ENCODE assay signal across 20 cellular contexts in the genomic region with DNA sequence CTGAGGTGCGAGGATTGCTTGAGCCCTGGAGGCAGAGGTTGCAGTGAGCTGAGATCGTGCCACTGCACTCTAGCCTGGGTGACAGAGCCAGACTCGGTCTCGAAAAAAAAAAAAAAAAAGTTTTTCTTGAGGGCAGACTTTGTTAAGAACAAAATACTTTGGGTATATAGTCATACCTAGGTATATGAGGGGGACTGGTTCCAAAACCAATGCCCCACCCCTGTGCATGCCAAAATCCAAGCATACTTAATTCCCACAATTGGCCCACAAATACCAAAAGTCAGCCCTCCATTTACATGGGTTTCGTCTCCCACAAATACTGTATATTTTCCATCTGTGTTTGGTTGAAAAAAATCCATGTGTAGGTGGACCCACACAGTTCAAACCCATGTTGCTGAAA.
A peak's percentile ranks its signal among the peaks of the same experiment; 100 is the strongest.
DNase-seq lines count a peak whose midpoint lies in the region; ATAC-seq and TF ChIP-seq lines count a peak whose summit lies in the region.
"Had no signal": no experiment of that assay in that cellular context is flagged by ENCODE, and none has a peak within 500 bp of the region (broad histone marks: within the 10 kb centered on the region; RNA-seq: fewer than 3 reads in every experiment).

No MANE protein-coding gene starts in this region.

- CTCF ChIA-PET in activated naive CD4-positive, alpha-beta T cell treated with anti-CD3 and anti-CD28 coated beads, Interleukin-2, amount 10 ng/mL, durations not matched to agents 7 days and 5 days (lab: Charles Lee) = no interaction called here

- H3K4me1 Mint-ChIP-seq in activated naive CD4-positive, alpha-beta T cell treated with anti-CD3 and anti-CD28 coated beads, Interleukin-2, amount 10 ng/mL, durations not matched to agents 7 days and 5 days = peaks cover 7% of the 10 kb centered on the region
- H3K4me1 Mint-ChIP-seq in activated naive CD8-positive, alpha-beta T cell treated with anti-CD3 and anti-CD28 coated beads for 36 hours = peaks cover 47% of the 10 kb centered on the region
- peaks cover 54% of the 10 kb centered on the region for H3K4me1 Mint-ChIP-seq in stimulated activated effector memory CD8-positive, alpha-beta T cell treated with anti-CD3 and anti-CD28 coated beads, Interleukin-12 subunit alpha, Interleukin-12 subunit beta, amount 100 ng/mL, for 72 hours
- peaks cover 4% of the 10 kb centered on the region for H3K4me1 Mint-ChIP-seq in chondrocyte (ENCODE audit: low read depth)

- no peaks in the 10 kb centered on the region for H3K9me3 Mint-ChIP-seq in activated naive CD4-positive, alpha-beta T cell treated with anti-CD3 and anti-CD28 coated beads, Interleukin-2, amount 50 U/mL, for 72 hours
- no peaks in the 10 kb centered on the region for H3K9me3 Mint-ChIP-seq in activated naive CD4-positive, alpha-beta T cell treated with anti-CD3 and anti-CD28 coated beads, Interleukin-2, amount 10 ng/mL, durations not matched to agents 7 days and 5 days
- H3K9me3 Mint-ChIP-seq in activated naive CD8-positive, alpha-beta T cell treated with anti-CD3 and anti-CD28 coated beads for 36 hours = no peaks in the 10 kb centered on the region
- H3K9me3 Mint-ChIP-seq in stimulated activated effector memory CD8-positive, alpha-beta T cell treated with anti-CD3 and anti-CD28 coated beads, Interleukin-12 subunit alpha, Interleukin-12 subunit beta, amount 100 ng/mL, for 72 hours = no peaks in the 10 kb centered on the region
- peaks cover 8% of the 10 kb centered on the region for H3K9me3 Mint-ChIP-seq in chondrocyte (ENCODE audit: low read depth)
- H3K9me3 Mint-ChIP-seq: HFFc6 had no signal

- no peak for DNase-seq in activated naive CD4-positive, alpha-beta T cell treated with anti-CD3 and anti-CD28 coated beads, Interleukin-2, amount 50 U/mL, for 72 hours (ENCODE audit: low spot score in 2 of 2)
- no peak for DNase-seq in activated naive CD4-positive, alpha-beta T cell treated with anti-CD3 and anti-CD28 coated beads, Interleukin-2, amount 10 ng/mL, durations not matched to agents 7 days and 5 days
- DNase-seq in HS-27A (ENCODE audit: low read depth) (peak; percentile 55), NCI-H510A treated with DMSO at 0.1 percent for 48 hours (lab: John Stamatoyannopoulos, UW) (no peak), chondrocyte (ENCODE audit: low spot score) (no peak), heart right ventricle (no peak)
- DNase-seq in activated naive CD8-positive, alpha-beta T cell treated with anti-CD3 and anti-CD28 coated beads for 36 hours = no peak
- no peak for DNase-seq in stimulated activated effector memory CD8-positive, alpha-beta T cell treated with anti-CD3 and anti-CD28 coated beads, Interleukin-12 subunit alpha, Interleukin-12 subunit beta, amount 100 ng/mL, for 72 hours (ENCODE audit: low spot score in 2 of 2)
- DNase-seq: activated CD4-positive, CD25-positive, alpha-beta regulatory T cell; activated CD8-positive, alpha-beta memory T cell treated with anti-CD3 and anti-CD28 coated beads, Interleukin-2, amount 50 U/mL, for 48 hours; adrenal gland; central memory CD4-positive, alpha-beta T cell; DMS79 treated with DMSO at 0.1 percent for 48 hours; HFFc6; MM.1S; NCI-H1694 treated with DMSO at 0.1 percent for 48 hours; transverse colon had no signal

- peak overlapping the region; percentile 92 to 99 for H3K27ac Mint-ChIP-seq in activated naive CD4-positive, alpha-beta T cell treated with anti-CD3 and anti-CD28 coated beads, Interleukin-2, amount 50 U/mL, for 72 hours
- no peak overlapping the region for H3K27ac Mint-ChIP-seq in activated naive CD4-positive, alpha-beta T cell treated with anti-CD3 and anti-CD28 coated beads, Interleukin-2, amount 10 ng/mL, durations not matched to agents 7 days and 5 days
- H3K27ac Mint-ChIP-seq in activated naive CD8-positive, alpha-beta T cell treated with anti-CD3 and anti-CD28 coated beads for 36 hours = peak overlapping the region; percentile 82
- peak overlapping the region; percentile 75 for H3K27ac Mint-ChIP-seq in stimulated activated effector memory CD8-positive, alpha-beta T cell treated with anti-CD3 and anti-CD28 coated beads, Interleukin-12 subunit alpha, Interleukin-12 subunit beta, amount 100 ng/mL, for 72 hours
- no peak overlapping the region for H3K27ac Mint-ChIP-seq in chondrocyte (ENCODE audit: unreplicated experiment)

- peaks cover 0 to 3% (median 0%) of the 10 kb centered on the region in 11 donors for H3K9me3 ChIP-seq in heart right ventricle
- H3K9me3 ChIP-seq: adrenal gland, transverse colon had no signal

- no peak overlapping the region for H3K27ac ChIP-seq in heart right ventricle
- H3K27ac ChIP-seq: adrenal gland, skin epidermis, transverse colon had no signal

- ATAC-seq in activated naive CD4-positive, alpha-beta T cell treated with anti-CD3 and anti-CD28 coated beads, Interleukin-2, amount 50 U/mL, for 72 hours = peak; percentile 28 to 31
- no peak for ATAC-seq in stimulated activated effector memory CD8-positive, alpha-beta T cell treated with anti-CD3 and anti-CD28 coated beads, Interleukin-12 subunit alpha, Interleukin-12 subunit beta, amount 100 ng/mL, for 72 hours
- ATAC-seq in heart right ventricle = no peak
- ATAC-seq: esophagus mucosa, Panc1 had no signal

- peaks cover 36 to 47% of the 10 kb centered on the region in 2 donors for H3K36me3 Mint-ChIP-seq in activated naive CD4-positive, alpha-beta T cell treated with anti-CD3 and anti-CD28 coated beads, Interleukin-2, amount 50 U/mL, for 72 hours
- peaks cover 40% of the 10 kb centered on the region for H3K36me3 Mint-ChIP-seq in activated naive CD4-positive, alpha-beta T cell treated with anti-CD3 and anti-CD28 coated beads, Interleukin-2, amount 10 ng/mL, durations not matched to agents 7 days and 5 days
- H3K36me3 Mint-ChIP-seq in activated naive CD8-positive, alpha-beta T cell treated with anti-CD3 and anti-CD28 coated beads for 36 hours = peaks cover 45% of the 10 kb centered on the region
- H3K36me3 Mint-ChIP-seq in stimulated activated effector memory CD8-positive, alpha-beta T cell treated with anti-CD3 and anti-CD28 coated beads, Interleukin-12 subunit alpha, Interleukin-12 subunit beta, amount 100 ng/mL, for 72 hours = peaks cover 24% of the 10 kb centered on the region
- peaks cover 10% of the 10 kb centered on the region for H3K36me3 Mint-ChIP-seq in chondrocyte (ENCODE audit: low read depth)

- H3K4me3 ChIP-seq in heart right ventricle = no peak overlapping the region
- H3K4me3 ChIP-seq: adrenal gland, skin epidermis, transverse colon had no signal

- peaks cover 0 to 71% (median 6%) of the 10 kb centered on the region in 9 donors for H3K36me3 ChIP-seq in heart right ventricle
- H3K36me3 ChIP-seq: adrenal gland, transverse colon had no signal

- no peaks in the 10 kb centered on the region for H3K4me1 ChIP-seq in heart right ventricle
- H3K4me1 ChIP-seq: adrenal gland, transverse colon had no signal

- no peaks in the 10 kb centered on the region for H3K27me3 ChIP-seq in heart right ventricle
- H3K27me3 ChIP-seq: adrenal gland, transverse colon had no signal

- H3K27me3 Mint-ChIP-seq in activated naive CD4-positive, alpha-beta T cell treated with anti-CD3 and anti-CD28 coated beads, Interleukin-2, amount 10 ng/mL, durations not matched to agents 7 days and 5 days = no peaks in the 10 kb centered on the region
- no peaks in the 10 kb centered on the region for H3K27me3 Mint-ChIP-seq in activated naive CD8-positive, alpha-beta T cell treated with anti-CD3 and anti-CD28 coated beads for 36 hours
- H3K27me3 Mint-ChIP-seq in chondrocyte (ENCODE audit: low read depth) = no peaks in the 10 kb centered on the region

- intact Hi-C loops in heart right ventricle (cut with DNase I) = no loop called here

- WGBS in heart right ventricle, 2 donors = 95 to 97% methylated on average over 5 of the region's 5 CpGs

- no peak for TF ChIP-seq CTCF in chondrocyte (IDR thresholded peaks at IDR 0.05)
- no peak for TF ChIP-seq CTCF in heart right ventricle (IDR thresholded peaks at IDR 0.05)

- H3K4me3 Mint-ChIP-seq in activated naive CD4-positive, alpha-beta T cell treated with anti-CD3 and anti-CD28 coated beads, Interleukin-2, amount 10 ng/mL, durations not matched to agents 7 days and 5 days = no peak overlapping the region
- H3K4me3 Mint-ChIP-seq in activated naive CD8-positive, alpha-beta T cell treated with anti-CD3 and anti-CD28 coated beads for 36 hours = no peak overlapping the region
- H3K4me3 Mint-ChIP-seq in stimulated activated effector memory CD8-positive, alpha-beta T cell treated with anti-CD3 and anti-CD28 coated beads, Interleukin-12 subunit alpha, Interleukin-12 subunit beta, amount 100 ng/mL, for 72 hours = no peak overlapping the region
- H3K4me3 Mint-ChIP-seq in chondrocyte (ENCODE audit: unreplicated experiment) = no peak overlapping the region
- H3K4me3 Mint-ChIP-seq: HFFc6 had no signal

Comparison
In these comparisons a context has a peak if more than half of its experiments do, and no peak if none do; other contexts are left out.
1. H3K27ac Mint-ChIP-seq: peak in activated naive CD4-positive, alpha-beta T cell treated with anti-CD3 and anti-CD28 coated beads, Interleukin-2, amount 50 U/mL, for 72 hours (2 of 2), activated naive CD8-positive, alpha-beta T cell treated with anti-CD3 and anti-CD28 coated beads for 36 hours (single experiment) and stimulated activated effector memory CD8-positive, alpha-beta T cell treated with anti-CD3 and anti-CD28 coated beads, Interleukin-12 subunit alpha, Interleukin-12 subunit beta, amount 100 ng/mL, for 72 hours (single experiment); none in activated naive CD4-positive, alpha-beta T cell treated with anti-CD3 and anti-CD28 coated beads, Interleukin-2, amount 10 ng/mL, durations not matched to agents 7 days and 5 days (single experiment) and chondrocyte (single experiment).
2. ATAC-seq: peak in activated naive CD4-positive, alpha-beta T cell treated with anti-CD3 and anti-CD28 coated beads, Interleukin-2, amount 50 U/mL, for 72 hours (2 of 2); none in stimulated activated effector memory CD8-positive, alpha-beta T cell treated with anti-CD3 and anti-CD28 coated beads, Interleukin-12 subunit alpha, Interleukin-12 subunit beta, amount 100 ng/mL, for 72 hours (single experiment) and heart right ventricle (0 of 8).